ENCODE assay signal across 8 cellular contexts in the genomic region with DNA sequence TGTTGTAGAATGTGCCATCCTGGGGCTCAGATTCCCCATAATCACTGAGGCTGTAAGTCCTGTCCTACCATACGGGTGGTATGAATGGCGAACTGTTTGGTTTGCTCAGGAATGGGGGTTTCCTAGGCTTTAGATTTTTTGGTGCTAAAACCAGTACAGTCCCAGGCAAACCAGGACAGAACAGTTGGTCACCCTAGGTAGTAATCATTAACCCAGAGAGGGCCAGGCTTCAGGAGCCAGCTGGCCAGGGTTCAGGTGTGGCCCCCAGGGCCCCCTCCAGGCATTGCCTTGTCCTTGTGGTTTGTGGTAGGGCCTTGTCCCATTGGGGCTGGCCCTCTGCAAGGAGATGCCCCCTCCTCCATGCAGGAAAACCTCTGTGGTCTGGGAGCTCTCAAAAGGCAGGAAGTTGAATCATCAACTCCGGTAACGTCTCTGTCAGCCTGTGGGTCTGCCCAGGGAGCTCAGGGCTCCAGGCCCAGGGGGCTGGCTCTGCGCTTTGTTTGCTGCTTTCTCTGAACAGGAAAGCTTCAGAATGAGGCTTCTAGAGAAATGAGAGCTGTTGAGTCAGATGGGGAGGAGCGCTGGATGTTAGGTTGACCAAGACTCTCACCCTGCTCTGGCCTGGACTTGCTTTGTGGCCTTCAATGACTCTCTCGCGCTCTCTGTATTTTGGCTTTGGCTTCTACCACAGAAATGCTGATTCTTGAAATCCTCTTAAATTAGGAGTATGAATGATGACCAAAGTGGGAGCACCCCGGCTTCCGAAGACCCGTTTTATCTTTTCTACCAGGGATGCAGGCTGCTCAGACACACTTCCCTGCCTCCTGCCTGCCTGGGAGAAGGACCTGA. TPM values are rescaled to one million over a fixed set of nuclear protein-coding genes. Genes with fewer than 3 reads are reported as not detected.
A peak's percentile ranks its signal among the peaks of the same experiment; 100 is the strongest.
DNase-seq lines count a peak whose midpoint lies in the region; ATAC-seq, FAIRE-seq and TF ChIP-seq lines count a peak whose summit lies in the region.

No MANE protein-coding gene starts in this region.

- H3K18ac ChIP-seq in trophoblast cell (ENCODE audit: low read length) = peak overlapping the region; percentile 8

- peak overlapping the region; percentile 80 for H4K91ac ChIP-seq in trophoblast cell (ENCODE audit: low read depth, low read length)

- H3K27ac ChIP-seq in trophoblast cell (ENCODE audit: low read depth, low read length) (peak overlapping the region; percentile 84), transverse colon (peak overlapping the region; percentile 77 to 88 (median 84))

- H3K27me3 ChIP-seq in NT2/D1 (ENCODE audit: insufficient read depth, insufficient read length) (no peaks in the 10 kb centered on the region), trophoblast cell (ENCODE audit: insufficient read depth, low read length) (no peaks in the 10 kb centered on the region), transverse colon (no peaks in the 10 kb centered on the region)

- intact Hi-C loops in transverse colon (cut with DNase I; ENCODE audit: low total_unique reads) = no loop called here

- H3K14ac ChIP-seq in trophoblast cell (ENCODE audit: low read length) = peak overlapping the region; percentile 38

- TF ChIP-seq POLR2A in GM12891 (IDR thresholded peaks at IDR 0.05; ENCODE audit: low read depth, low read length) (peak; percentile 58; the same call in 1 of the 2 replicates), transverse colon (IDR thresholded peaks at IDR 0.05) (peak; percentile 16)

- H2AK5ac ChIP-seq in trophoblast cell (ENCODE audit: low read length) = peak overlapping the region; percentile 8

- H3K79me2 ChIP-seq in trophoblast cell (ENCODE audit: control insufficient read depth, insufficient read depth, low read length, poor library complexity) = no peaks in the 10 kb centered on the region

- peak overlapping the region; percentile 21 for H2BK120ac ChIP-seq in trophoblast cell (ENCODE audit: insufficient read depth, low read length, poor library complexity)

- H3K4me1 ChIP-seq in NT2/D1 (ENCODE audit: insufficient read depth, insufficient read length) = peaks cover 20% of the 10 kb centered on the region
- H3K4me1 ChIP-seq in trophoblast cell (ENCODE audit: control insufficient read depth in 1 of 2, insufficient read depth in 2 of 2, low read length in 2 of 2) = peaks cover 36 to 39% of the 10 kb centered on the region in 2 experiments
- peaks cover 14 to 44% (median 34%) of the 10 kb centered on the region in 4 donors for H3K4me1 ChIP-seq in transverse colon

- peak; percentile 88 for FAIRE-seq in GM12891 (lab: Jason Lieb, UNC)

- H3K23ac ChIP-seq in trophoblast cell (ENCODE audit: low read length) = no peak overlapping the region

- peak overlapping the region; percentile 72 for H2BK12ac ChIP-seq in trophoblast cell (ENCODE audit: low read length)

- peak overlapping the region; percentile 32 for H2AFZ ChIP-seq in trophoblast cell (ENCODE audit: insufficient read depth, low read length, poor library complexity)

- H2BK5ac ChIP-seq in trophoblast cell (ENCODE audit: low read depth, low read length, poor library complexity) = peak overlapping the region; percentile 88

- peaks cover 29% of the 10 kb centered on the region for H3K79me1 ChIP-seq in trophoblast cell (ENCODE audit: low read length)

- WGBS in trophoblast cell (ENCODE audit: extremely low coverage, insufficient coverage, insufficient read length) = no CpG with 5 or more reads among the region's 11 CpGs
- WGBS in transverse colon (ENCODE audit: low coverage in 1 of 2), 2 donors = 43 to 80% methylated on average over 5 to 11 of the region's 11 CpGs

- H3K9me3 ChIP-seq in NT2/D1 (ENCODE audit: insufficient read depth, low read length) (no peaks in the 10 kb centered on the region), trophoblast cell (ENCODE audit: insufficient read depth, low read depth, low read length) (no peaks in the 10 kb centered on the region), transverse colon (no peaks in the 10 kb centered on the region)

- peak overlapping the region; percentile 13 for H3K9ac ChIP-seq in NT2/D1 (ENCODE audit: insufficient read length, low read depth)
- H3K9ac ChIP-seq in trophoblast cell (ENCODE audit: low read length) = no peak overlapping the region

- no peak overlapping the region for H4K12ac ChIP-seq in trophoblast cell (ENCODE audit: low read depth, low read length)

- no peaks in the 10 kb centered on the region for H3K36me3 ChIP-seq in NT2/D1 (ENCODE audit: insufficient read depth, insufficient read length, low read length)
- no peaks in the 10 kb centered on the region for H3K36me3 ChIP-seq in trophoblast cell (ENCODE audit: control insufficient read depth in 1 of 2, insufficient read depth in 2 of 2, low read length in 2 of 2)
- no peaks in the 10 kb centered on the region for H3K36me3 ChIP-seq in transverse colon

- no peak overlapping the region for H3K4me3 ChIP-seq in NT2/D1 (ENCODE audit: insufficient read length, low read depth)
- no peak overlapping the region for H3K4me3 ChIP-seq in fibroblast of mammary gland (ENCODE audit: control insufficient read depth, low read depth, low read length)
- H3K4me3 ChIP-seq in trophoblast cell (ENCODE audit: low read depth, low read length) = no peak overlapping the region
- no peak overlapping the region for H3K4me3 ChIP-seq in transverse colon

- H3K4me2 ChIP-seq in trophoblast cell (ENCODE audit: low read length) = no peak overlapping the region

- peak overlapping the region; percentile 55 for H4K8ac ChIP-seq in trophoblast cell (ENCODE audit: low read depth, low read length)

- TF ChIP-seq CTCF in fibroblast of mammary gland (conservative IDR thresholded peaks at IDR 0.05; ENCODE audit: control insufficient read depth, insufficient read depth, low read depth, low read length) = no peak
- no peak for TF ChIP-seq CTCF in transverse colon (IDR thresholded peaks at IDR 0.05)

- peak; percentile 44 for DNase-seq in GM12891 (ENCODE audit: insufficient read length, low spot score)
- DNase-seq in NT2/D1 (ENCODE audit: low read depth, low spot score) = peak; percentile 64
- peak; percentile 59 for DNase-seq in activated T-cell treated with anti-CD3 and anti-CD28 coated beads, Interleukin-2, amount 50 U/mL, for 1 hour
- DNase-seq in fibroblast of mammary gland (ENCODE audit: low read depth) = peak; percentile 99
- peak; percentile 79 to 82 for DNase-seq in trophoblast cell
- peak; percentile 67 for DNase-seq in transverse colon
- no peak for DNase-seq in NCI-H1694 treated with DMSO at 0.1 percent for 48 hours (lab: John Stamatoyannopoulos, UW)

- TF ChIP-seq EP300 in transverse colon (IDR thresholded peaks at IDR 0.05; ENCODE audit: low read depth) = no peak

- H3K4ac ChIP-seq in trophoblast cell (ENCODE audit: low read depth, low read length) = peak overlapping the region; percentile 4

- in situ Hi-C loops in transverse colon (cut with MboI; ENCODE audit: low pct_ligation_motif_present in 1 of 4, low pct_unique_long_range_greater_than_20kb in 1 of 4, low sequenced_read_pairs in 3 of 4) = loop anchor here in 2 of 4 donors (25.0 kb wide), 1 partner anchor 91 kb away; the partner anchor contains the start of gene CDKN2AIPNL (in 2 of the 2)

- ATAC-seq in HG02852 (IDR thresholded peaks at IDR 0.05; ENCODE audit: unreplicated experiment) = peak; percentile 72

TF ChIP-seq in GM12891, 5 proteins besides CTCF, POLR2A, EP300 and RAD21:
- TF ChIP-seq POLR2AphosphoS5 (IDR thresholded peaks at IDR 0.05; ENCODE audit: low read depth, low read length) (peak; percentile 45; the same call in 1 of the 2 replicates), TAF1 (IDR thresholded peaks at IDR 0.05; ENCODE audit: low read depth, low read length) (no peak), SPI1 (IDR thresholded peaks at IDR 0.05; ENCODE audit: low read depth, low read length) (no peak)

RNA-seq across cellular contexts. Expression of gene JADE2, which starts 22.2 kb away (rescaled TPM):
- polyA plus RNA-seq in GM12891 (2012; ENCODE audit: low read depth, missing spikeins) = 19.6 TPM
- polyA plus RNA-seq in trophoblast cell (2013) = 3.8 TPM in 2 replicates
- 10 to 100 TPM; 36.6 to 50.1 (median 41.4) TPM for total RNA-seq in transverse colon
